Comparison of ENCODE assay signal across 8 cellular contexts in genomic region chr10:12129222-12130111, GRCh38. TPM values are rescaled to one million over a fixed set of nuclear protein-coding genes. Genes with fewer than 3 reads are reported as not detected.
DNase-seq lines count a peak whose midpoint lies in the region; ATAC-seq and TF ChIP-seq lines count a peak whose summit lies in the region.

TSS of gene SEC61A2 (plus strand) at chr10:12129677. CDS start at chr10:12129788, 111 bp downstream.

- DNase-seq in CD14-positive monocyte (ENCODE audit: low spot score), result peak; percentile 95
- DNase-seq in NCI-H774 (lab: John Stamatoyannopoulos, UW), result peak; percentile 91
- DNase-seq in activated CD4-positive, alpha-beta memory T cell treated with anti-CD3 and anti-CD28 coated beads for 36 hours, result peak; percentile 98
- peak; percentile 84 to 99 (median 94) for DNase-seq in dorsolateral prefrontal cortex
- DNase-seq in lower lobe of right lung, result peak; percentile 97
- DNase-seq in stimulated activated CD4-positive, alpha-beta T cell treated with anti-CD3 and anti-CD28 coated beads, TNF-alpha, amount 100 ng/mL, for 1 hour (ENCODE audit: low read depth in 3 of 3, low spot score in 1 of 3), result peak; percentile 96 to 98 (median 97)

- intact Hi-C loops in CD14-positive monocyte (cut with micrococcal nuclease) (loop anchor here (1.0 to 5.0 kb wide), 4 partner anchors 61 to 87 kb away; partner anchors contain the start of genes DHTKD1 (in 2 of the 2), CDC123 (in 1 of the 2), NUDT5 (in 1 of the 2) and UPF2 (in 1 of the 2)), dorsolateral prefrontal cortex (cut with DNase I) (loop anchor here (2.0 to 5.0 kb wide), 3 partner anchors 61 to 87 kb away; partner anchors contain the start of genes DHTKD1 (in 1 of the 2), NUDT5 (in 1 of the 2) and UPF2 (in 1 of the 2)), lower lobe of right lung (cut with DNase I) (no loop called here)
- intact Hi-C loops in activated CD4-positive, alpha-beta memory T cell treated with anti-CD3 and anti-CD28 coated beads for 36 hours (cut with micrococcal nuclease), result loop anchor here (2.0 to 10.0 kb wide), 3 partner anchors 61 to 975 kb away; partner anchors contain the start of genes DHTKD1 and OPTN

- H3K27me3 ChIP-seq in dorsolateral prefrontal cortex (no peaks in the 10 kb centered on the region), lower lobe of right lung (ENCODE audit: low read depth) (no peaks in the 10 kb centered on the region)

- H3K9me3 ChIP-seq in lower lobe of right lung, result no peaks in the 10 kb centered on the region

- no peaks in the 10 kb centered on the region for H3K9me3 Mint-ChIP-seq in CD14-positive monocyte
- H3K9me3 Mint-ChIP-seq in activated CD4-positive, alpha-beta memory T cell treated with anti-CD3 and anti-CD28 coated beads for 36 hours, result no peaks in the 10 kb centered on the region

- H3K27ac Mint-ChIP-seq in CD14-positive monocyte, result peak within 1 kb of the TSS; percentile 71 to 88 (median 83)
- H3K27ac Mint-ChIP-seq in activated CD4-positive, alpha-beta memory T cell treated with anti-CD3 and anti-CD28 coated beads for 36 hours, result peak within 1 kb of the TSS; percentile 74

- H3K4me3 ChIP-seq in dorsolateral prefrontal cortex (peak within 1 kb of the TSS; percentile 59 to 100 (median 95)), lower lobe of right lung (peak within 1 kb of the TSS; percentile 98)

- H3K27ac ChIP-seq in dorsolateral prefrontal cortex, result peak within 1 kb of the TSS in 57 of 59 donors; percentile 29 to 94 (median 85)
- peak within 1 kb of the TSS; percentile 91 for H3K27ac ChIP-seq in lower lobe of right lung

- H3K36me3 ChIP-seq in lower lobe of right lung, result no peaks in the 10 kb centered on the region

- H3K4me3 Mint-ChIP-seq in CD14-positive monocyte, result peak within 1 kb of the TSS; percentile 82 to 90
- H3K4me3 Mint-ChIP-seq in activated CD4-positive, alpha-beta memory T cell treated with anti-CD3 and anti-CD28 coated beads for 36 hours, result peak within 1 kb of the TSS; percentile 83

- POLR2A ChIA-PET in activated CD4-positive, alpha-beta memory T cell treated with anti-CD3 and anti-CD28 coated beads for 36 hours (lab: Charles Lee), result interaction anchor here (1.2 kb wide), 1 partner anchor 86 kb away, joined by 5 read pairs; the partner anchor contains the start of gene UPF2

- peaks cover 14% of the 10 kb centered on the region for H3K4me1 ChIP-seq in lower lobe of right lung

- peak; percentile 92 for ATAC-seq in GM19372 (IDR thresholded peaks at IDR 0.05; ENCODE audit: low read depth, unreplicated experiment)
- peak; percentile 93 for ATAC-seq in HG03521 (IDR thresholded peaks at IDR 0.05; ENCODE audit: unreplicated experiment)
- peak; percentile 98 to 99 for ATAC-seq in lower lobe of right lung

- H3K4me1 Mint-ChIP-seq in CD14-positive monocyte, result peaks cover 12% of the 10 kb centered on the region
- peaks cover 31% of the 10 kb centered on the region for H3K4me1 Mint-ChIP-seq in activated CD4-positive, alpha-beta memory T cell treated with anti-CD3 and anti-CD28 coated beads for 36 hours (ENCODE audit: low read depth)

- TF ChIP-seq CTCF in CD14-positive monocyte (IDR thresholded peaks at IDR 0.05) (no peak), dorsolateral prefrontal cortex (IDR thresholded peaks at IDR 0.05 in 54 of 56, conservative IDR thresholded peaks at IDR 0.05 in 2 of 56; ENCODE audit: low read depth in 1 of 56, partially characterized antibody in 56 of 56) (peak in 9 of 56 donors; percentile 1 to 22 (median 14)), lower lobe of right lung (IDR thresholded peaks at IDR 0.05) (no peak)

- peaks cover under 1 to 9% of the 10 kb centered on the region in 2 donors for H3K36me3 Mint-ChIP-seq in CD14-positive monocyte
- H3K36me3 Mint-ChIP-seq in activated CD4-positive, alpha-beta memory T cell treated with anti-CD3 and anti-CD28 coated beads for 36 hours, result peaks cover 8% of the 10 kb centered on the region

- CTCF ChIA-PET in activated CD4-positive, alpha-beta memory T cell treated with anti-CD3 and anti-CD28 coated beads for 36 hours (lab: Charles Lee), result interaction anchor here (1.2 to 1.6 kb wide), 2 partner anchors 87 to 142 kb away, joined by 5 to 8 read pairs; partner anchors contain the start of gene UPF2

- H3K27me3 Mint-ChIP-seq in CD14-positive monocyte (ENCODE audit: low read depth in 3 of 3), result peaks cover 0 to 3% (median 0%) of the 10 kb centered on the region in 3 donors
- H3K27me3 Mint-ChIP-seq in activated CD4-positive, alpha-beta memory T cell treated with anti-CD3 and anti-CD28 coated beads for 36 hours, result no peaks in the 10 kb centered on the region

RNA-seq across cellular contexts. Expression of gene SEC61A2, which starts in this region (rescaled TPM):
- under 1 TPM; 0.30 to 0.98 TPM for polyA plus RNA-seq in CD14-positive monocyte
- total RNA-seq in activated CD4-positive, alpha-beta memory T cell treated with anti-CD3 and anti-CD28 coated beads for 36 hours, result 10 to 100 TPM; 14.4 to 14.6 TPM
- total RNA-seq in dorsolateral prefrontal cortex (10 to 100 TPM; 24.7 to 79.3 (median 53.4) TPM), lower lobe of right lung (5.3 TPM)

Comparison
In these comparisons a context has a peak if more than half of its experiments do, and no peak if none do; other contexts are left out.
1. Peak in every context shown above with its lines: DNase-seq, ATAC-seq, H3K4me3 ChIP-seq and H3K27ac ChIP-seq.
2. Peak in DNase-seq in CD14-positive monocyte; RNA of the gene not detected or under 1 TPM.